Comparison of ENCODE assay signal across 19 cellular contexts in genomic region chr21:26098758-26099157, GRCh38.
DNase-seq lines count a peak whose midpoint lies in the region; TF ChIP-seq lines count a peak whose summit lies in the region.
"Had no signal": no experiment of that assay in that cellular context is flagged by ENCODE, and none has a peak within 500 bp of the region (broad histone marks: within the 10 kb centered on the region; RNA-seq: fewer than 3 reads in every experiment).

No MANE protein-coding gene starts in this region.

- peak; percentile 17 for DNase-seq in MCF 10A (ENCODE audit: unreplicated experiment)
- no peak for DNase-seq in breast epithelium (ENCODE audit: low spot score in 2 of 2)
- no peak for DNase-seq in glutamatergic neuron
- DNase-seq in testis = no peak
- no peak for DNase-seq in activated CD8-positive, alpha-beta memory T cell treated with anti-CD3 and anti-CD28 coated beads, Interleukin-2, amount 50 U/mL, for 48 hours
- no peak for DNase-seq in sigmoid colon
- no peak for DNase-seq in HuH-7.5 (ENCODE audit: low spot score)
- DNase-seq: activated B cell treated with CpG ODN at 0.5 μM for 24 hours; activated CD8-positive, alpha-beta T cell treated with anti-CD3 and anti-CD28 coated beads, Interleukin-2, amount 10 ng/mL, durations not matched to agents 7 days and 5 days; activated naive CD8-positive, alpha-beta T cell treated with anti-CD3 and anti-CD28 coated beads for 36 hours; activated T-cell treated with anti-CD3 and anti-CD28 coated beads, Interleukin-2, amount 50 U/mL, for 72 hours; NCI-H187; NCI-H510A treated with DMSO at 0.1 percent for 48 hours; SHP77; stimulated activated CD4-positive, alpha-beta T cell treated with anti-CD3 and anti-CD28 coated beads, Interleukin-12 subunit alpha, Interleukin-12 subunit beta, amount 100 ng/mL, for 4 hours had no signal

- peaks cover 11% of the 10 kb centered on the region for H3K36me3 Mint-ChIP-seq in MCF 10A (ENCODE audit: insufficient read depth, unreplicated experiment)
- H3K36me3 Mint-ChIP-seq in brain = peaks cover 43% of the 10 kb centered on the region
- peaks cover 3% of the 10 kb centered on the region for H3K36me3 Mint-ChIP-seq in glutamatergic neuron (ENCODE audit: unreplicated experiment)

- no peak for TF ChIP-seq EP300 in sigmoid colon (IDR thresholded peaks at IDR 0.05)

- POLR2A ChIA-PET in MCF 10A (lab: Yijun Ruan, JAX) = interaction anchor here (0.7 to 4.0 kb wide), 9 partner anchors 11 to 291 kb away, joined by 3 to 32 read pairs (median 4); no protein-coding TSS in a partner anchor

- TF ChIP-seq POLR2A in breast epithelium (IDR thresholded peaks at IDR 0.05) (no peak), testis (IDR thresholded peaks at IDR 0.05) (no peak), sigmoid colon (IDR thresholded peaks at IDR 0.05) (no peak)

- no peaks in the 10 kb centered on the region for H3K27me3 Mint-ChIP-seq in MCF 10A (ENCODE audit: insufficient read depth, unreplicated experiment)
- H3K27me3 Mint-ChIP-seq in brain = no peaks in the 10 kb centered on the region
- H3K27me3 Mint-ChIP-seq in glutamatergic neuron (ENCODE audit: unreplicated experiment) = no peaks in the 10 kb centered on the region
- H3K27me3 Mint-ChIP-seq: activated B cell treated with CpG ODN at 0.5 μM for 24 hours; activated naive CD8-positive, alpha-beta T cell treated with anti-CD3 and anti-CD28 coated beads for 36 hours had no signal

- H3K4me3 ChIP-seq in breast epithelium (no peak overlapping the region), testis (no peak overlapping the region), sigmoid colon (no peak overlapping the region)
- H3K4me3 ChIP-seq: suprapubic skin had no signal

- intact Hi-C loops in MCF 10A (cut with micrococcal nuclease) (loop anchor here (1.0 kb wide), 1 partner anchor 71 kb away; no protein-coding TSS in a partner anchor), breast epithelium (cut with DNase I; ENCODE audit: low total_unique reads) (no loop called here), testis (cut with DNase I; ENCODE audit: low total_unique reads) (no loop called here), sigmoid colon (cut with DNase I) (no loop called here)

- H3K9me3 ChIP-seq in breast epithelium (no peaks in the 10 kb centered on the region), testis (no peaks in the 10 kb centered on the region), sigmoid colon (no peaks in the 10 kb centered on the region)
- H3K9me3 ChIP-seq: suprapubic skin had no signal

- H3K4me3 Mint-ChIP-seq in MCF 10A (ENCODE audit: unreplicated experiment) (peak overlapping the region; percentile 16), brain (peak overlapping the region in 3 of 5 experiments; percentile 41 to 65 (median 65)), glutamatergic neuron (ENCODE audit: unreplicated experiment) (peak overlapping the region; percentile 43)
- H3K4me3 Mint-ChIP-seq: activated B cell treated with CpG ODN at 0.5 μM for 24 hours; activated CD8-positive, alpha-beta T cell treated with anti-CD3 and anti-CD28 coated beads, Interleukin-2, amount 10 ng/mL, durations not matched to agents 7 days and 5 days; activated naive CD8-positive, alpha-beta T cell treated with anti-CD3 and anti-CD28 coated beads for 36 hours; activated T-cell treated with anti-CD3 and anti-CD28 coated beads, Interleukin-2, amount 50 U/mL, for 72 hours; neural crest cell; T-helper 1 cell treated with Interleukin-12 subunit alpha and Interleukin-12 subunit beta and Interleukin-4 antibody, amounts not matched to agents 30 μg/mL and 1 μg/mL, for 36 hours had no signal

- H3K27ac ChIP-seq in breast epithelium (no peak overlapping the region), testis (no peak overlapping the region), sigmoid colon (no peak overlapping the region)
- H3K27ac ChIP-seq: suprapubic skin had no signal

- no TSS peak for BruUV-seq in MCF 10A (replicated peaks; lab: Mats Ljungman, UMichigan)

- WGBS in testis, 2 donors = 82 to 87% methylated on average over 3 of the region's 3 CpGs
- 75 to 85% methylated on average over 3 of the region's 3 CpGs for WGBS in sigmoid colon, 2 donors

- H3K4me1 Mint-ChIP-seq in MCF 10A (ENCODE audit: insufficient read depth, unreplicated experiment) (peaks cover 16% of the 10 kb centered on the region), brain (peaks cover 70% of the 10 kb centered on the region), glutamatergic neuron (ENCODE audit: low read depth, unreplicated experiment) (peaks cover 32% of the 10 kb centered on the region)
- H3K4me1 Mint-ChIP-seq: activated B cell treated with CpG ODN at 0.5 μM for 24 hours; activated naive CD8-positive, alpha-beta T cell treated with anti-CD3 and anti-CD28 coated beads for 36 hours had no signal

- CTCF ChIA-PET in MCF 10A (lab: Yijun Ruan, JAX) = interaction anchor here (0.7 to 1.4 kb wide), 3 partner anchors 19 to 54 kb away, joined by 3 to 4 read pairs (median 3); no protein-coding TSS in a partner anchor

- H3K36me3 ChIP-seq in breast epithelium (no peaks in the 10 kb centered on the region), testis (ENCODE audit: low read depth, missing control alignments) (no peaks in the 10 kb centered on the region), sigmoid colon (no peaks in the 10 kb centered on the region)
- H3K36me3 ChIP-seq: suprapubic skin had no signal

- TF ChIP-seq CTCF in MCF 10A (IDR thresholded peaks at IDR 0.05; ENCODE audit: unreplicated experiment) (no peak), breast epithelium (IDR thresholded peaks at IDR 0.05) (no peak), brain (conservative IDR thresholded peaks at IDR 0.05) (no peak), glutamatergic neuron (IDR thresholded peaks at IDR 0.05; ENCODE audit: partially characterized antibody, unreplicated experiment) (no peak), testis (IDR thresholded peaks at IDR 0.05) (no peak), sigmoid colon (IDR thresholded peaks at IDR 0.05) (no peak)

- H3K27ac Mint-ChIP-seq in MCF 10A (ENCODE audit: low read depth, unreplicated experiment) (peak overlapping the region; percentile 87), brain (peak overlapping the region; percentile 31 to 94 (median 75)), glutamatergic neuron (ENCODE audit: unreplicated experiment) (peak overlapping the region; percentile 56)
- H3K27ac Mint-ChIP-seq: activated B cell treated with CpG ODN at 0.5 μM for 24 hours; activated CD8-positive, alpha-beta T cell treated with anti-CD3 and anti-CD28 coated beads, Interleukin-2, amount 10 ng/mL, durations not matched to agents 7 days and 5 days; activated naive CD8-positive, alpha-beta T cell treated with anti-CD3 and anti-CD28 coated beads for 36 hours; activated T-cell treated with anti-CD3 and anti-CD28 coated beads, Interleukin-2, amount 50 U/mL, for 72 hours; T-helper 1 cell treated with Interleukin-12 subunit alpha and Interleukin-12 subunit beta and Interleukin-4 antibody, amounts not matched to agents 30 μg/mL and 1 μg/mL, for 36 hours had no signal

- H3K9me3 Mint-ChIP-seq in MCF 10A (ENCODE audit: unreplicated experiment) (no peaks in the 10 kb centered on the region), brain (peaks cover 0 to 8% (median 0%) of the 10 kb centered on the region in 5 experiments), glutamatergic neuron (ENCODE audit: unreplicated experiment) (peaks cover 3% of the 10 kb centered on the region)
- H3K9me3 Mint-ChIP-seq: activated B cell treated with CpG ODN at 0.5 μM for 24 hours; activated naive CD8-positive, alpha-beta T cell treated with anti-CD3 and anti-CD28 coated beads for 36 hours; activated T-cell treated with anti-CD3 and anti-CD28 coated beads, Interleukin-2, amount 50 U/mL, for 72 hours; neural crest cell; T-helper 1 cell treated with Interleukin-12 subunit alpha and Interleukin-12 subunit beta and Interleukin-4 antibody, amounts not matched to agents 30 μg/mL and 1 μg/mL, for 36 hours had no signal

- H3K4me1 ChIP-seq in breast epithelium = no peaks in the 10 kb centered on the region
- H3K4me1 ChIP-seq in testis = no peaks in the 10 kb centered on the region
- peaks cover 0 to 3% (median 0%) of the 10 kb centered on the region in 4 donors for H3K4me1 ChIP-seq in sigmoid colon

- no peaks in the 10 kb centered on the region for H3K27me3 ChIP-seq in breast epithelium
- no peaks in the 10 kb centered on the region for H3K27me3 ChIP-seq in testis
- H3K27me3 ChIP-seq in sigmoid colon = no peaks in the 10 kb centered on the region
- H3K27me3 ChIP-seq: suprapubic skin had no signal
